ENCODE assay signal across 1 cellular context in genomic region chr15:87736401-87736800, GRCh38.
TF ChIP-seq lines count a peak whose summit lies in the region.

No MANE protein-coding gene starts in this region.

TF ChIP-seq in SK-N-SH, 30 proteins besides CTCF, POLR2A, EP300 and RAD21:
- TF ChIP-seq REST (IDR thresholded peaks at IDR 0.05; ENCODE audit: low read depth, low read length) (no peak), MEF2A (IDR thresholded peaks at IDR 0.05; ENCODE audit: borderline replicate concordance, low read depth) (peak; percentile 62; the same call in 1 of the 2 replicates), ZBTB33 (IDR thresholded peaks at IDR 0.05; ENCODE audit: borderline replicate concordance, low read depth) (no peak), FOSL2 (IDR thresholded peaks at IDR 0.05; ENCODE audit: borderline replicate concordance, low read depth) (peak; percentile 18; the same call in 1 of the 2 replicates), ELF1 (IDR thresholded peaks at IDR 0.05) (no peak), TCF12 (IDR thresholded peaks at IDR 0.05) (peak; percentile 40), PBX3 (IDR thresholded peaks at IDR 0.05) (no peak), FOXJ3 (CRISPR knock-in tag; IDR thresholded peaks at IDR 0.05) (no peak), JUND (IDR thresholded peaks at IDR 0.05) (0 out of 2 replicates have a peak, but pooled peaks have one; percentile 21), USF2 (IDR thresholded peaks at IDR 0.05; ENCODE audit: borderline replicate concordance, low read depth, low read length) (no peak), SMC3 (IDR thresholded peaks at IDR 0.05; ENCODE audit: low read depth, low read length) (no peak)
TF ChIP-seq in SK-N-SH: peak in this region for 4.
